In the genomic region with DNA sequence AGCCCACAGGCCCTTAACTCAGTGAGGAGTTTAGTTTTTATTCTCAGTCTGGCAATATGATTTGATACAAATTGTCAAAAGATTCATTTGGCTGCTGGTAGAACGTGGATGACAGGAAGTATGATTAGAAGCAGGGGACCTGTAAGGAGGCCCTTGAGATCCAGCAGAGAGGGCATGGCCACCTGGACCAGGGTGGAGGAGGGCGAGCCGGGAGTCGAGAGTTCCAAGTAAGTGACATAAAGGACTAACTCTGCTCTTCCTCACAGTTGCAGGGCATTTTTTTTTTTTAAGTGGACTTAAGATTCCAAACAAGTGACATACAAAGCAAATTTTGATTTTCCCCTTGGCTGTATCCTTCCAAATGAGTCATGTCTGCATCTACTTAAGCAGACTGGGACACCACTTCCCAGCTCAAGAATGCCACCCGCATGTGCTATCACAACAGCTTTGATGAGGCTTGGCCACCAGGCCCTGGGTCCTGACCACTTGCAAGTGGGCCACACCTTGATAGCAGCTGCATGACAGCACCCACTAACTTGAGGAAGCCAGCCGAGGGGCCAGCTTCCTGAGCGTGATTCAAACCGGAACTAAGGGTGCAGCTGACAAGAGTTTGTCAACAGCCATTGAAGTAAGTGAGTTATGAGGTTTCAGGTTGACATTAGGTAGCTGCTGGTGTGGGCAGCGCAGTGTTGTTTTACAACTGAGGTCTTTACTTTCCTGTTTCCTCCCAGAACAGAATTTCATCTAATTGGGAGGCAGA, we compare ENCODE assay signal across 2 cellular contexts.
TF ChIP-seq lines count a peak whose summit lies in the region.

No MANE protein-coding gene starts in this region.

TF ChIP-seq in SK-N-SH treated with all-trans-retinoic acid at 6 μM for 48 hours, 23 proteins besides CTCF, POLR2A, EP300 and RAD21 (continued from another document):
- no peak for TF ChIP-seq PATZ1 (CRISPR knock-in tag; IDR thresholded peaks at IDR 0.05; ENCODE audit: borderline replicate concordance)
- no peak for TF ChIP-seq ZFP3 (CRISPR knock-in tag; IDR thresholded peaks at IDR 0.05)
- TF ChIP-seq, protein P1, sequence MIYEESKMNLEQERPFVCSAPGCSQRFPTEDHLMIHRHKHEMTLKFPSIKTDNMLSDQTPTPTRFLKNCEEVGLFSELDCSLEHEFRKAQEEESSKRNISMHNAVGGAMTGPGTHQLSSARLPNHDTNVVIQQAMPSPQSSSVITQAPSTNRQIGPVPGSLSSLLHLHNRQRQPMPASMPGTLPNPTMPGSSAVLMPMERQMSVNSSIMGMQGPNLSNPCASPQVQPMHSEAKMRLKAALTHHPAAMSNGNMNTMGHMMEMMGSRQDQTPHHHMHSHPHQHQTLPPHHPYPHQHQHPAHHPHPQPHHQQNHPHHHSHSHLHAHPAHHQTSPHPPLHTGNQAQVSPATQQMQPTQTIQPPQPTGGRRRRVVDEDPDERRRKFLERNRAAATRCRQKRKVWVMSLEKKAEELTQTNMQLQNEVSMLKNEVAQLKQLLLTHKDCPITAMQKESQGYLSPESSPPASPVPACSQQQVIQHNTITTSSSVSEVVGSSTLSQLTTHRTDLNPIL (CRISPR knock-in tag; IDR thresholded peaks at IDR 0.05; ENCODE audit: low read depth) = no peak
- TF ChIP-seq RARB (CRISPR knock-in tag; IDR thresholded peaks at IDR 0.05) = no peak
TF ChIP-seq in SK-N-SH treated with all-trans-retinoic acid at 6 μM for 48 hours: peak in this region for 0.

TF ChIP-seq in GM23338, 12 proteins besides CTCF, POLR2A, EP300 and RAD21 (continued from another document):
- TF ChIP-seq REST (IDR thresholded peaks at IDR 0.05; ENCODE audit: unreplicated experiment) (no peak), CREB1 (CRISPR knock-in tag; IDR thresholded peaks at IDR 0.05; ENCODE audit: low read depth) (no peak), STAT1 (IDR thresholded peaks at IDR 0.05; ENCODE audit: unreplicated experiment) (no peak), ZNF114 (CRISPR knock-in tag; IDR thresholded peaks at IDR 0.05) (no peak), JUNB (IDR thresholded peaks at IDR 0.05; ENCODE audit: unreplicated experiment) (no peak)
- TF ChIP-seq, protein P2, sequence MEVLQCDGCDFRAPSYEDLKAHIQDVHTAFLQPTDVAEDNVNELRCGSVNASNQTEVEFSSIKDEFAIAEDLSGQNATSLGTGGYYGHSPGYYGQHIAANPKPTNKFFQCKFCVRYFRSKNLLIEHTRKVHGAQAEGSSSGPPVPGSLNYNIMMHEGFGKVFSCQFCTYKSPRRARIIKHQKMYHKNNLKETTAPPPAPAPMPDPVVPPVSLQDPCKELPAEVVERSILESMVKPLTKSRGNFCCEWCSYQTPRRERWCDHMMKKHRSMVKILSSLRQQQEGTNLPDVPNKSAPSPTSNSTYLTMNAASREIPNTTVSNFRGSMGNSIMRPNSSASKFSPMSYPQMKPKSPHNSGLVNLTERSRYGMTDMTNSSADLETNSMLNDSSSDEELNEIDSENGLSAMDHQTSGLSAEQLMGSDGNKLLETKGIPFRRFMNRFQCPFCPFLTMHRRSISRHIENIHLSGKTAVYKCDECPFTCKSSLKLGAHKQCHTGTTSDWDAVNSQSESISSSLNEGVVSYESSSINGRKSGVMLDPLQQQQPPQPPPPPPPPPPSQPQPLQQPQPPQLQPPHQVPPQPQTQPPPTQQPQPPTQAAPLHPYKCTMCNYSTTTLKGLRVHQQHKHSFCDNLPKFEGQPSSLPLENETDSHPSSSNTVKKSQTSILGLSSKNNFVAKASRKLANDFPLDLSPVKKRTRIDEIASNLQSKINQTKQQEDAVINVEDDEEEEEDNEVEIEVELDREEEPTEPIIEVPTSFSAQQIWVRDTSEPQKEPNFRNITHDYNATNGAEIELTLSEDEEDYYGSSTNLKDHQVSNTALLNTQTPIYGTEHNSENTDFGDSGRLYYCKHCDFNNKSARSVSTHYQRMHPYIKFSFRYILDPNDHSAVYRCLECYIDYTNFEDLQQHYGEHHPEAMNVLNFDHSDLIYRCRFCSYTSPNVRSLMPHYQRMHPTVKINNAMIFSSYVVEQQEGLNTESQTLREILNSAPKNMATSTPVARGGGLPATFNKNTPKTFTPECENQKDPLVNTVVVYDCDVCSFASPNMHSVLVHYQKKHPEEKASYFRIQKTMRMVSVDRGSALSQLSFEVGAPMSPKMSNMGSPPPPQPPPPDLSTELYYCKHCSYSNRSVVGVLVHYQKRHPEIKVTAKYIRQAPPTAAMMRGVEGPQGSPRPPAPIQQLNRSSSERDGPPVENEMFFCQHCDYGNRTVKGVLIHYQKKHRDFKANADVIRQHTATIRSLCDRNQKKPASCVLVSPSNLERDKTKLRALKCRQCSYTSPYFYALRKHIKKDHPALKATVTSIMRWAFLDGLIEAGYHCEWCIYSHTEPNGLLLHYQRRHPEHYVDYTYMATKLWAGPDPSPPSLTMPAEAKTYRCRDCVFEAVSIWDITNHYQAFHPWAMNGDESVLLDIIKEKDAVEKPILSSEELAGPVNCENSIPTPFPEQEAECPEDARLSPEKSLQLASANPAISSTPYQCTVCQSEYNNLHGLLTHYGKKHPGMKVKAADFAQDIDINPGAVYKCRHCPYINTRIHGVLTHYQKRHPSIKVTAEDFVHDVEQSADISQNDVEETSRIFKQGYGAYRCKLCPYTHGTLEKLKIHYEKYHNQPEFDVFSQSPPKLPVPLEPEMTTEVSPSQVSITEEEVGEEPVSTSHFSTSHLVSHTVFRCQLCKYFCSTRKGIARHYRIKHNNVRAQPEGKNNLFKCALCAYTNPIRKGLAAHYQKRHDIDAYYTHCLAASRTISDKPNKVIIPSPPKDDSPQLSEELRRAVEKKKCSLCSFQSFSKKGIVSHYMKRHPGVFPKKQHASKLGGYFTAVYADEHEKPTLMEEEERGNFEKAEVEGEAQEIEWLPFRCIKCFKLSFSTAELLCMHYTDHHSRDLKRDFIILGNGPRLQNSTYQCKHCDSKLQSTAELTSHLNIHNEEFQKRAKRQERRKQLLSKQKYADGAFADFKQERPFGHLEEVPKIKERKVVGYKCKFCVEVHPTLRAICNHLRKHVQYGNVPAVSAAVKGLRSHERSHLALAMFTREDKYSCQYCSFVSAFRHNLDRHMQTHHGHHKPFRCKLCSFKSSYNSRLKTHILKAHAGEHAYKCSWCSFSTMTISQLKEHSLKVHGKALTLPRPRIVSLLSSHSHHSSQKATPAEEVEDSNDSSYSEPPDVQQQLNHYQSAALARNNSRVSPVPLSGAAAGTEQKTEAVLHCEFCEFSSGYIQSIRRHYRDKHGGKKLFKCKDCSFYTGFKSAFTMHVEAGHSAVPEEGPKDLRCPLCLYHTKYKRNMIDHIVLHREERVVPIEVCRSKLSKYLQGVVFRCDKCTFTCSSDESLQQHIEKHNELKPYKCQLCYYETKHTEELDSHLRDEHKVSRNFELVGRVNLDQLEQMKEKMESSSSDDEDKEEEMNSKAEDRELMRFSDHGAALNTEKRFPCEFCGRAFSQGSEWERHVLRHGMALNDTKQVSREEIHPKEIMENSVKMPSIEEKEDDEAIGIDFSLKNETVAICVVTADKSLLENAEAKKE (CRISPR knock-in tag; IDR thresholded peaks at IDR 0.05) = no peak
